ENCODE assay signal across 1 cellular context in the genomic region with DNA sequence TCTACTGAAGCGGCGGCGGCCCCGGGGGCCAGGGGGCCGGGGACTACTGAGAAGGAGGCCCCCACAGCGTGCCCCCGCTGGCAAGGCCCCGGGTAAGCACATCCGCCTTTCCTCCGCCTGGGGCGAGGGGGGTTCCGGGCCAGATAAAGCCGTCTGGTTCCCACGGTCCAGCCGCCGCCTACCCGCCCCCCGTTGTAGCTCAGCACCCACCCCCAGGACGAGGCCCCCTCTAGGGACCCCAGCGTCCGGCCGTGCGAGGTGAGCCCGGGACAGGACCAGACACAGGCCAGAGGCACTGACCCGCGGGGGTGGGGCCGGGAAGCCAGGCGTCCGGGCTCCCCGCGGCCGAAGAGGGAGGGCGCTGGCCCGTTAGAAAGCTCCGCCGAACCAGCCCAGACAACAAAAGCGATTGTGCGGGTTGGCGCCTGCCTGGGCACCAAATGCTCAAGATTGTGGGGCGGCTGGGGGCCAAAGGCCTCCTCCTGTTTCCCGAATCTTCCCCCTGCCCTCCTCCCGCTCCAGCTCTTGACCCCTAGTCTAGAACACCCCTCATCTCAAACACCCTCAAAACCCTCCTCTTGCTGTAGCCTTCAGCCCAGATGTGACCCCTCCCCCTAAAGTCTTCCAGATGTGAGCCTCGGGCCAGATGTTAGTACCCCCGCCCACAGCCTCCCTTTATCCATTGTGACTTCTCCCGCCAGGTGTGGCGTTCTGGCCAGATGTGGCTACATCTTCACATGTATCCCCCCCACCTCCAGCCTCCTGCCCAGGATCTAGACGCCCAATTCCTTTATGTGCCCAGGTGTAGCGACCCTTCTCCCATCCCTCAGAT.
A peak's percentile ranks its signal among the peaks of the same experiment; 100 is the strongest.
TF ChIP-seq lines count a peak whose summit lies in the region.

No MANE protein-coding gene starts in this region.

TF ChIP-seq in HEK293, 187 proteins besides CTCF, POLR2A, EP300 and RAD21 (continued from another document and continues in another):
- no peak for TF ChIP-seq ZNF76 (tag by site-specific recombination; IDR thresholded peaks at IDR 0.05; ENCODE audit: borderline replicate concordance, low read depth)
- TF ChIP-seq, protein P1, sequence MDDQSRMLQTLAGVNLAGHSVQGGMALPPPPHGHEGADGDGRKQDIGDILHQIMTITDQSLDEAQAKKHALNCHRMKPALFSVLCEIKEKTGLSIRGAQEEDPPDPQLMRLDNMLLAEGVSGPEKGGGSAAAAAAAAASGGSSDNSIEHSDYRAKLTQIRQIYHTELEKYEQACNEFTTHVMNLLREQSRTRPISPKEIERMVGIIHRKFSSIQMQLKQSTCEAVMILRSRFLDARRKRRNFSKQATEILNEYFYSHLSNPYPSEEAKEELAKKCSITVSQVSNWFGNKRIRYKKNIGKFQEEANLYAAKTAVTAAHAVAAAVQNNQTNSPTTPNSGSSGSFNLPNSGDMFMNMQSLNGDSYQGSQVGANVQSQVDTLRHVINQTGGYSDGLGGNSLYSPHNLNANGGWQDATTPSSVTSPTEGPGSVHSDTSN (CRISPR knock-in tag; IDR thresholded peaks at IDR 0.05): no peak
- no peak for TF ChIP-seq ZNF610 (tag by site-specific recombination; IDR thresholded peaks at IDR 0.05; ENCODE audit: borderline replicate concordance)
- TF ChIP-seq ZBTB1 (tag by site-specific recombination; IDR thresholded peaks at IDR 0.05): no peak
- TF ChIP-seq, protein P2, sequence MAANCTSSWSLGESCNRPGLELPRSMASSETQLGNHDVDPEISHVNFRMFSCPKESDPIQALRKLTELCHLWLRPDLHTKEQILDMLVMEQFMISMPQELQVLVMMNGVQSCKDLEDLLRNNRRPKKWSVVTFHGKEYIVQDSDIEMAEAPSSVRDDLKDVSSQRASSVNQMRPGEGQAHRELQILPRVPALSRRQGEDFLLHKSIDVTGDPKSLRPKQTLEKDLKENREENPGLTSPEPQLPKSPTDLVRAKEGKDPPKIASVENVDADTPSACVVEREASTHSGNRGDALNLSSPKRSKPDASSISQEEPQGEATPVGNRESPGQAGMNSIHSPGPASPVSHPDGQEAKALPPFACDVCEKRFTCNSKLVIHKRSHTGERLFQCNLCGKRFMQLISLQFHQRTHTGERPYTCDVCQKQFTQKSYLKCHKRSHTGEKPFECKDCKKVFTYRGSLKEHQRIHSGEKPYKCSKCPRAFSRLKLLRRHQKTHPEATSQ (tag by site-specific recombination; IDR thresholded peaks at IDR 0.05): no peak
- no peak for TF ChIP-seq ZNF37A (tag by site-specific recombination; IDR thresholded peaks at IDR 0.05)
- TF ChIP-seq WT1 (tag by site-specific recombination; IDR thresholded peaks at IDR 0.05): no peak
- TF ChIP-seq, protein P3, sequence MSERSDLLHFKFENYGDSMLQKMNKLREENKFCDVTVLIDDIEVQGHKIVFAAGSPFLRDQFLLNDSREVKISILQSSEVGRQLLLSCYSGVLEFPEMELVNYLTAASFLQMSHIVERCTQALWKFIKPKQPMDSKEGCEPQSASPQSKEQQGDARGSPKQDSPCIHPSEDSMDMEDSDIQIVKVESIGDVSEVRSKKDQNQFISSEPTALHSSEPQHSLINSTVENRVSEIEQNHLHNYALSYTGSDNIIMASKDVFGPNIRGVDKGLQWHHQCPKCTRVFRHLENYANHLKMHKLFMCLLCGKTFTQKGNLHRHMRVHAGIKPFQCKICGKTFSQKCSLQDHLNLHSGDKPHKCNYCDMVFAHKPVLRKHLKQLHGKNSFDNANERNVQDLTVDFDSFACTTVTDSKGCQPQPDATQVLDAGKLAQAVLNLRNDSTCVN (tag by site-specific recombination; optimal IDR thresholded peaks at IDR 0.05): no peak
- 0 out of 2 replicates have a peak, but pooled peaks have one; percentile 10 for TF ChIP-seq ZSCAN16 (tag by site-specific recombination; IDR thresholded peaks at IDR 0.05)
- TF ChIP-seq YY1 (tag by site-specific recombination; IDR thresholded peaks at IDR 0.05): no peak
- peak; percentile 86 for TF ChIP-seq GLIS2 (tag by site-specific recombination; IDR thresholded peaks at IDR 0.05)
- TF ChIP-seq ZNF600 (tag by site-specific recombination; IDR thresholded peaks at IDR 0.05): 0 out of 2 replicates have a peak, but pooled peaks have one; percentile 46
- TF ChIP-seq, protein P4, sequence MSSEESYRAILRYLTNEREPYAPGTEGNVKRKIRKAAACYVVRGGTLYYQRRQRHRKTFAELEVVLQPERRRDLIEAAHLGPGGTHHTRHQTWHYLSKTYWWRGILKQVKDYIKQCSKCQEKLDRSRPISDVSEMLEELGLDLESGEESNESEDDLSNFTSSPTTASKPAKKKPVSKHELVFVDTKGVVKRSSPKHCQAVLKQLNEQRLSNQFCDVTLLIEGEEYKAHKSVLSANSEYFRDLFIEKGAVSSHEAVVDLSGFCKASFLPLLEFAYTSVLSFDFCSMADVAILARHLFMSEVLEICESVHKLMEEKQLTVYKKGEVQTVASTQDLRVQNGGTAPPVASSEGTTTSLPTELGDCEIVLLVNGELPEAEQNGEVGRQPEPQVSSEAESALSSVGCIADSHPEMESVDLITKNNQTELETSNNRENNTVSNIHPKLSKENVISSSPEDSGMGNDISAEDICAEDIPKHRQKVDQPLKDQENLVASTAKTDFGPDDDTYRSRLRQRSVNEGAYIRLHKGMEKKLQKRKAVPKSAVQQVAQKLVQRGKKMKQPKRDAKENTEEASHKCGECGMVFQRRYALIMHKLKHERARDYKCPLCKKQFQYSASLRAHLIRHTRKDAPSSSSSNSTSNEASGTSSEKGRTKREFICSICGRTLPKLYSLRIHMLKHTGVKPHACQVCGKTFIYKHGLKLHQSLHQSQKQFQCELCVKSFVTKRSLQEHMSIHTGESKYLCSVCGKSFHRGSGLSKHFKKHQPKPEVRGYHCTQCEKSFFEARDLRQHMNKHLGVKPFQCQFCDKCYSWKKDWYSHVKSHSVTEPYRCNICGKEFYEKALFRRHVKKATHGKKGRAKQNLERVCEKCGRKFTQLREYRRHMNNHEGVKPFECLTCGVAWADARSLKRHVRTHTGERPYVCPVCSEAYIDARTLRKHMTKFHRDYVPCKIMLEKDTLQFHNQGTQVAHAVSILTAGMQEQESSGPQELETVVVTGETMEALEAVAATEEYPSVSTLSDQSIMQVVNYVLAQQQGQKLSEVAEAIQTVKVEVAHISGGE (tag by site-specific recombination; conservative IDR thresholded peaks at IDR 0.05; ENCODE audit: low read depth): no peak; the same call in 1 of the 2 replicates
- no peak for TF ChIP-seq ZFP3 (tag by site-specific recombination; IDR thresholded peaks at IDR 0.05; ENCODE audit: low read depth)
- peak; percentile 42 for TF ChIP-seq ZFHX2 (tag by site-specific recombination; conservative IDR thresholded peaks at IDR 0.05)
- no peak for TF ChIP-seq ZNF629 (tag by site-specific recombination; IDR thresholded peaks at IDR 0.05)
- TF ChIP-seq, protein P5, sequence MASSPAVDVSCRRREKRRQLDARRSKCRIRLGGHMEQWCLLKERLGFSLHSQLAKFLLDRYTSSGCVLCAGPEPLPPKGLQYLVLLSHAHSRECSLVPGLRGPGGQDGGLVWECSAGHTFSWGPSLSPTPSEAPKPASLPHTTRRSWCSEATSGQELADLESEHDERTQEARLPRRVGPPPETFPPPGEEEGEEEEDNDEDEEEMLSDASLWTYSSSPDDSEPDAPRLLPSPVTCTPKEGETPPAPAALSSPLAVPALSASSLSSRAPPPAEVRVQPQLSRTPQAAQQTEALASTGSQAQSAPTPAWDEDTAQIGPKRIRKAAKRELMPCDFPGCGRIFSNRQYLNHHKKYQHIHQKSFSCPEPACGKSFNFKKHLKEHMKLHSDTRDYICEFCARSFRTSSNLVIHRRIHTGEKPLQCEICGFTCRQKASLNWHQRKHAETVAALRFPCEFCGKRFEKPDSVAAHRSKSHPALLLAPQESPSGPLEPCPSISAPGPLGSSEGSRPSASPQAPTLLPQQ (tag by site-specific recombination; IDR thresholded peaks at IDR 0.05): peak; percentile 14; the same call in 1 of the 2 replicates
- TF ChIP-seq HOXD13 (CRISPR knock-in tag; IDR thresholded peaks at IDR 0.05; ENCODE audit: borderline replicate concordance): no peak
- no peak for TF ChIP-seq ZNF747 (tag by site-specific recombination; IDR thresholded peaks at IDR 0.05)
- TF ChIP-seq ZBTB7A (tag by site-specific recombination; IDR thresholded peaks at IDR 0.05; ENCODE audit: low read depth): peak; percentile 66
- no peak for TF ChIP-seq ZSCAN30 (tag by site-specific recombination; IDR thresholded peaks at IDR 0.05)
- no peak for TF ChIP-seq ZNF843 (tag by site-specific recombination; IDR thresholded peaks at IDR 0.05)
- no peak for TF ChIP-seq MYNN (tag by site-specific recombination; IDR thresholded peaks at IDR 0.05; ENCODE audit: borderline replicate concordance)
- no peak for TF ChIP-seq ZNF274 (IDR thresholded peaks at IDR 0.05; ENCODE audit: low read length)
- TF ChIP-seq ZNF274 (tag by site-specific recombination; IDR thresholded peaks at IDR 0.05; ENCODE audit: borderline replicate concordance): 0 out of 2 replicates have a peak, but pooled peaks have one; percentile 21
- TF ChIP-seq, protein P6, sequence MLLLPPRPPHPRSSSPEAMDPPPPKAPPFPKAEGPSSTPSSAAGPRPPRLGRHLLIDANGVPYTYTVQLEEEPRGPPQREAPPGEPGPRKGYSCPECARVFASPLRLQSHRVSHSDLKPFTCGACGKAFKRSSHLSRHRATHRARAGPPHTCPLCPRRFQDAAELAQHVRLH (tag by site-specific recombination; IDR thresholded peaks at IDR 0.05): no peak
- TF ChIP-seq, protein P7, sequence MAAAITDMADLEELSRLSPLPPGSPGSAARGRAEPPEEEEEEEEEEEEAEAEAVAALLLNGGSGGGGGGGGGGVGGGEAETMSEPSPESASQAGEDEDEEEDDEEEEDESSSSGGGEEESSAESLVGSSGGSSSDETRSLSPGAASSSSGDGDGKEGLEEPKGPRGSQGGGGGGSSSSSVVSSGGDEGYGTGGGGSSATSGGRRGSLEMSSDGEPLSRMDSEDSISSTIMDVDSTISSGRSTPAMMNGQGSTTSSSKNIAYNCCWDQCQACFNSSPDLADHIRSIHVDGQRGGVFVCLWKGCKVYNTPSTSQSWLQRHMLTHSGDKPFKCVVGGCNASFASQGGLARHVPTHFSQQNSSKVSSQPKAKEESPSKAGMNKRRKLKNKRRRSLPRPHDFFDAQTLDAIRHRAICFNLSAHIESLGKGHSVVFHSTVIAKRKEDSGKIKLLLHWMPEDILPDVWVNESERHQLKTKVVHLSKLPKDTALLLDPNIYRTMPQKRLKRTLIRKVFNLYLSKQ (tag by site-specific recombination; IDR thresholded peaks at IDR 0.05; ENCODE audit: borderline replicate concordance): no peak
- TF ChIP-seq REPIN1 (tag by site-specific recombination; IDR thresholded peaks at IDR 0.05; ENCODE audit: low read depth): no peak
- TF ChIP-seq, protein P8, sequence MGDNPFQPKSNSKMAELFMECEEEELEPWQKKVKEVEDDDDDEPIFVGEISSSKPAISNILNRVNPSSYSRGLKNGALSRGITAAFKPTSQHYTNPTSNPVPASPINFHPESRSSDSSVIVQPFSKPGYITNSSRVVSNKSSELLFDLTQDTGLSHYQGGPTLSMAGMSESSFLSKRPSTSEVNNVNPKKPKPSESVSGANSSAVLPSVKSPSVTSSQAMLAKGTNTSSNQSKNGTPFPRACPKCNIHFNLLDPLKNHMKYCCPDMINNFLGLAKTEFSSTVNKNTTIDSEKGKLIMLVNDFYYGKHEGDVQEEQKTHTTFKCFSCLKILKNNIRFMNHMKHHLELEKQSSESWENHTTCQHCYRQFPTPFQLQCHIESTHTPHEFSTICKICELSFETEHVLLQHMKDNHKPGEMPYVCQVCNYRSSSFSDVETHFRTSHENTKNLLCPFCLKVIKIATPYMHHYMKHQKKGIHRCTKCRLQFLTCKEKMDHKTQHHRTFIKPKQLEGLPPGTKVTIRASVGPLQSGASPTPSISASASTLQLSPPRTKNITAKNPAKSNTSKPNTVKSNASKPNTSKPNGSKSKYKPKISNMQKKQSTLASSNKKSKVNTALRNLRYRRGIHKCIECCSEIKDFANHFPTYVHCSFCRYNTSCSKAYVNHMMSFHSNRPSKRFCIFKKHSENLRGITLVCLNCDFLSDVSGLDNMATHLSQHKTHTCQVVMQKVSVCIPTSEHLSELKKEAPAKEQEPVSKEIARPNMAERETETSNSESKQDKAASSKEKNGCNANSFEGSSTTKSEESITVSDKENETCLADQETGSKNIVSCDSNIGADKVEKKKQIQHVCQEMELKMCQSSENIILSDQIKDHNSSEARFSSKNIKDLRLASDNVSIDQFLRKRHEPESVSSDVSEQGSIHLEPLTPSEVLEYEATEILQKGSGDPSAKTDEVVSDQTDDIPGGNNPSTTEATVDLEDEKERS (tag by site-specific recombination; IDR thresholded peaks at IDR 0.05): no peak
- no peak for TF ChIP-seq ZNF529 (tag by site-specific recombination; IDR thresholded peaks at IDR 0.05; ENCODE audit: insufficient replicate concordance)
- no peak for TF ChIP-seq ZNF561 (tag by site-specific recombination; IDR thresholded peaks at IDR 0.05; ENCODE audit: borderline replicate concordance)
- TF ChIP-seq, protein P9, sequence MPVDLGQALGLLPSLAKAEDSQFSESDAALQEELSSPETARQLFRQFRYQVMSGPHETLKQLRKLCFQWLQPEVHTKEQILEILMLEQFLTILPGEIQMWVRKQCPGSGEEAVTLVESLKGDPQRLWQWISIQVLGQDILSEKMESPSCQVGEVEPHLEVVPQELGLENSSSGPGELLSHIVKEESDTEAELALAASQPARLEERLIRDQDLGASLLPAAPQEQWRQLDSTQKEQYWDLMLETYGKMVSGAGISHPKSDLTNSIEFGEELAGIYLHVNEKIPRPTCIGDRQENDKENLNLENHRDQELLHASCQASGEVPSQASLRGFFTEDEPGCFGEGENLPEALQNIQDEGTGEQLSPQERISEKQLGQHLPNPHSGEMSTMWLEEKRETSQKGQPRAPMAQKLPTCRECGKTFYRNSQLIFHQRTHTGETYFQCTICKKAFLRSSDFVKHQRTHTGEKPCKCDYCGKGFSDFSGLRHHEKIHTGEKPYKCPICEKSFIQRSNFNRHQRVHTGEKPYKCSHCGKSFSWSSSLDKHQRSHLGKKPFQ (tag by site-specific recombination; IDR thresholded peaks at IDR 0.05): no peak
- no peak for TF ChIP-seq ZNF677 (tag by site-specific recombination; IDR thresholded peaks at IDR 0.05)
